In genomic region chr10:91036807-91037405, GRCh38 we compare ENCODE assay signal across 31 cellular contexts.
DNase-seq lines count a peak whose midpoint lies in the region; ATAC-seq, FAIRE-seq and TF ChIP-seq lines count a peak whose summit lies in the region.
"Had no signal": no experiment of that assay in that cellular context is flagged by ENCODE, and none has a peak within 500 bp of the region (broad histone marks: within the 10 kb centered on the region; RNA-seq: fewer than 3 reads in every experiment).

No MANE protein-coding gene starts in this region.

- no peaks in the 10 kb centered on the region for H3K79me2 ChIP-seq in GM23248 (ENCODE audit: insufficient read depth)

- peaks cover 4% of the 10 kb centered on the region; the same call in 1 of the 2 replicates for H3K4me1 ChIP-seq in GM23248 (ENCODE audit: insufficient read depth)

- no peaks in the 10 kb centered on the region for H3K9me3 ChIP-seq in GM23248 (ENCODE audit: low read depth)
- H3K9me3 ChIP-seq: BLaER1 treated with 17β-estradiol and CSF1 and Interleukin-3, amounts not matched to agents 10 nM and 100 nM; esophagus muscularis mucosa; left ventricle myocardium inferior; right atrium auricular region; transverse colon had no signal

- H3F3A ChIP-seq in GM23248 (ENCODE audit: insufficient read depth): 0 out of 2 replicates have a peak, but pooled peaks cover 4% of the 10 kb centered on the region

- H3K36me3 ChIP-seq in GM23248 (ENCODE audit: low read depth): no peaks in the 10 kb centered on the region
- H3K36me3 ChIP-seq in bronchial epithelial cell (ENCODE audit: control insufficient read depth, insufficient read depth, low read length): no peaks in the 10 kb centered on the region
- H3K36me3 ChIP-seq: BLaER1 treated with 17β-estradiol and CSF1 and Interleukin-3, amounts not matched to agents 10 nM and 100 nM; esophagus muscularis mucosa; left ventricle myocardium inferior; right atrium auricular region; transverse colon had no signal

- DNase-seq in A172 (ENCODE audit: low spot score) (peak; percentile 4), GM23248 (peak; percentile 6), bronchial epithelial cell (ENCODE audit: low read depth) (no peak), myocyte (ENCODE audit: low read depth) (peak; percentile 34), AML-193 (lab: John Stamatoyannopoulos, UW) (no peak)
- DNase-seq: activated B cell treated with CpG ODN at 0.5 μM for 24 hours; activated CD8-positive, alpha-beta memory T cell treated with anti-CD3 and anti-CD28 coated beads, Interleukin-2, amount 10 ng/mL, durations not matched to agents 7 days and 5 days; activated naive CD4-positive, alpha-beta T cell; activated T-cell treated with anti-CD3 and anti-CD28 coated beads, Interleukin-2, amount 50 U/mL, for 48 hours; caudate nucleus; COR-L47; DMS79; left ventricle myocardium inferior; naive thymus-derived CD8-positive, alpha-beta T cell; NCI-H146; NCI-H510A; PC-9; SHP77 treated with DMSO at 0.1 percent for 48 hours; stimulated activated CD4-positive, alpha-beta T cell treated with anti-CD3 and anti-CD28 coated beads, Interleukin-2, amount 100 ng/mL, for 48 hours; SW 1271; transverse colon had no signal

- H3K4me3 ChIP-seq in GM23248: no peak overlapping the region
- H3K4me3 ChIP-seq in bronchial epithelial cell (ENCODE audit: low read depth, low read length): no peak overlapping the region
- H3K4me3 ChIP-seq: BLaER1 treated with 17β-estradiol and CSF1 and Interleukin-3, amounts not matched to agents 10 nM and 100 nM; esophagus muscularis mucosa; left ventricle myocardium inferior; PC-9; right atrium auricular region; transverse colon had no signal

- peak; percentile 13 for FAIRE-seq in bronchial epithelial cell (lab: Jason Lieb, UNC)
- FAIRE-seq: GM19239, islet of Langerhans had no signal

- ATAC-seq in HG02852 (IDR thresholded peaks at IDR 0.05; ENCODE audit: unreplicated experiment) (no peak), GM21526 (IDR thresholded peaks at IDR 0.05; ENCODE audit: low FRiP score, unreplicated experiment) (no peak), HG03025 (IDR thresholded peaks at IDR 0.05; ENCODE audit: low FRiP score, unreplicated experiment) (no peak)
- ATAC-seq: activated CD8-positive, alpha-beta memory T cell treated with anti-CD3 and anti-CD28 coated beads, Interleukin-2, amount 10 ng/mL, durations not matched to agents 7 days and 5 days; HCT116; naive thymus-derived CD8-positive, alpha-beta T cell had no signal

- TF ChIP-seq CTCF in bronchial epithelial cell (IDR thresholded peaks at IDR 0.05; ENCODE audit: insufficient read depth, low read length, severe bottlenecking): no peak

- WGBS in GM23248 (ENCODE audit: low coverage in 1 of 2, low lambda C conversion rate in 2 of 2, missing lambda C conversion rate in 2 of 2), 2 experiments: 90 to 98% methylated on average over 2 of the region's 2 CpGs

- H2AFZ ChIP-seq in GM23248: no peak overlapping the region
- H2AFZ ChIP-seq: PC-9 had no signal

- H3K27me3 ChIP-seq in GM23248 (replicated peaks; ENCODE audit: insufficient read depth): peaks cover 4% of the 10 kb centered on the region
- no peaks in the 10 kb centered on the region for H3K27me3 ChIP-seq in bronchial epithelial cell (ENCODE audit: control insufficient read depth, insufficient read depth, low read length)
- H3K27me3 ChIP-seq: BLaER1 treated with 17β-estradiol and CSF1 and Interleukin-3, amounts not matched to agents 10 nM and 100 nM; esophagus muscularis mucosa; right atrium auricular region; transverse colon had no signal

- in situ Hi-C loops in GM23248 (cut with MboI): no loop called here

- no peak overlapping the region for H3K4me2 ChIP-seq in GM23248 (ENCODE audit: unreplicated experiment)
- H3K4me2 ChIP-seq: PC-9 had no signal

- H3K9me2 ChIP-seq in GM23248 (ENCODE audit: insufficient read depth): no peaks in the 10 kb centered on the region

- H4K20me1 ChIP-seq in GM23248 (ENCODE audit: insufficient read depth): no peaks in the 10 kb centered on the region
- H4K20me1 ChIP-seq: BLaER1 treated with 17β-estradiol and CSF1 and Interleukin-3, amounts not matched to agents 10 nM and 100 nM had no signal

- H3K27ac ChIP-seq in GM23248: no peak overlapping the region
- H3K27ac ChIP-seq: BLaER1 treated with 17β-estradiol and CSF1 and Interleukin-3, amounts not matched to agents 10 nM and 100 nM; esophagus muscularis mucosa; HL-60; left ventricle myocardium inferior; PC-9; transverse colon had no signal

- no peak overlapping the region for H3K9ac ChIP-seq in GM23248
- H3K9ac ChIP-seq: BLaER1 treated with 17β-estradiol and CSF1 and Interleukin-3, amounts not matched to agents 10 nM and 100 nM had no signal

Comparison
In these comparisons a context has a peak if more than half of its experiments do, and no peak if none do; other contexts are left out.
1. DNase-seq: peak in A172 (single experiment), GM23248 (single experiment) and myocyte (single experiment); none in bronchial epithelial cell (single experiment) and AML-193 (0 of 2).